In genomic region chr9:136400038-136400834, GRCh38 we compare ENCODE assay signal across 8 cellular contexts. TPM values are rescaled to one million over a fixed set of nuclear protein-coding genes. Genes with fewer than 3 reads are reported as not detected.
DNase-seq lines count a peak whose midpoint lies in the region; TF ChIP-seq lines count a peak whose summit lies in the region.

SNAPC4 (minus strand) TSS chr9:136400170; CDS start chr9:136398428, 1,742 bp downstream.

- H3K27ac ChIP-seq in HUES6 (ENCODE audit: low read depth, low read length) (peak within 1 kb of the TSS; percentile 81; the same call in 1 of the 2 replicates), esophagus (ENCODE audit: low read depth in 2 of 2, low read length in 1 of 2) (no peak within 1 kb of the TSS), mucosa of rectum (ENCODE audit: low read depth in 2 of 2, low read length in 2 of 2) (no peak within 1 kb of the TSS)

- H3K27me3 ChIP-seq in HUES6 (ENCODE audit: control insufficient read depth, insufficient read depth, low read length) (no peaks in the 10 kb centered on the region), esophagus (ENCODE audit: control insufficient read depth in 1 of 2, insufficient read depth in 2 of 2, low read length in 2 of 2) (no peaks in the 10 kb centered on the region), mucosa of rectum (ENCODE audit: control insufficient read depth in 2 of 2, insufficient read depth in 2 of 2, low read length in 2 of 2) (no peaks in the 10 kb centered on the region)

- DNase-seq in CMK (ENCODE audit: low read depth) = peak; percentile 73
- peak; percentile 99 for DNase-seq in GM20000 (ENCODE audit: low spot score)
- peak; percentile 92 for DNase-seq in OCI-M1 (lab: John Stamatoyannopoulos, UW)
- DNase-seq in activated T-cell treated with anti-CD3 and anti-CD28 coated beads for 24 hours (ENCODE audit: low read depth) = peak; percentile 79
- peak; percentile 83 for DNase-seq in stimulated activated CD8-positive, alpha-beta memory T cell treated with anti-CD3 and anti-CD28 coated beads, Interleukin-4, amount 100 ng/mL, for 24 hours (ENCODE audit: low read depth)

- H3K9ac ChIP-seq in HUES6 (ENCODE audit: low read length) (peak within 1 kb of the TSS; percentile 88), mucosa of rectum (ENCODE audit: low read depth in 1 of 2, low read length in 2 of 2) (peak within 1 kb of the TSS; percentile 35 to 65)

- H3K36me3 ChIP-seq in HUES6 (ENCODE audit: control insufficient read depth, insufficient read depth, low read length) = peaks cover 65% of the 10 kb centered on the region
- H3K36me3 ChIP-seq in esophagus (ENCODE audit: control insufficient read depth in 2 of 2, insufficient read depth in 2 of 2, low read length in 1 of 2) = peaks cover 10 to 40% of the 10 kb centered on the region in 2 donors
- H3K36me3 ChIP-seq in mucosa of rectum (ENCODE audit: control insufficient read depth in 2 of 2, insufficient read depth in 2 of 2, low read length in 2 of 2) = peaks cover under 1 to 39% of the 10 kb centered on the region in 2 donors

- H3K4me1 ChIP-seq in HUES6 (ENCODE audit: control insufficient read depth, insufficient read depth, low read length) (peaks cover 12% of the 10 kb centered on the region; the same call in 1 of the 2 replicates), esophagus (ENCODE audit: control insufficient read depth in 2 of 2, insufficient read depth in 2 of 2, low read length in 1 of 2) (peaks cover 0 to 22% of the 10 kb centered on the region in 2 donors), mucosa of rectum (ENCODE audit: control insufficient read depth in 2 of 2, insufficient read depth in 2 of 2, low read length in 2 of 2) (peaks cover 18 to 26% of the 10 kb centered on the region in 2 donors)

- TF ChIP-seq CTCF in GM20000 (IDR thresholded peaks at IDR 0.05; ENCODE audit: extremely low read depth, missing control alignments) = peak; percentile 95

- 5% methylated on average over 68 to 71 of the region's 71 CpGs for WGBS in esophagus, 2 donors

- H3K4me3 ChIP-seq in HUES6 (ENCODE audit: low read depth, low read length) = peak within 1 kb of the TSS; percentile 97
- H3K4me3 ChIP-seq in esophagus (ENCODE audit: low read depth in 1 of 2, low read length in 2 of 2) = peak within 1 kb of the TSS; percentile 90 to 93
- peak within 1 kb of the TSS; percentile 76 to 82 for H3K4me3 ChIP-seq in mucosa of rectum (ENCODE audit: low read length in 2 of 2)

- H3K9me3 ChIP-seq in HUES6 (ENCODE audit: control insufficient read depth, insufficient read depth, low read depth, low read length) = no peaks in the 10 kb centered on the region
- no peaks in the 10 kb centered on the region for H3K9me3 ChIP-seq in esophagus (ENCODE audit: control insufficient read depth in 2 of 2, insufficient read depth in 1 of 2, low read depth in 1 of 2, low read length in 1 of 2)
- no peaks in the 10 kb centered on the region for H3K9me3 ChIP-seq in mucosa of rectum (ENCODE audit: control insufficient read depth in 2 of 2, low read length in 2 of 2)

RNA-seq across cellular contexts. Expression of gene SNAPC4, which starts in this region (rescaled TPM):
- polyA plus RNA-seq in esophagus = 1 to 10 TPM; 3.5 to 6.6 TPM
